In the genomic region with DNA sequence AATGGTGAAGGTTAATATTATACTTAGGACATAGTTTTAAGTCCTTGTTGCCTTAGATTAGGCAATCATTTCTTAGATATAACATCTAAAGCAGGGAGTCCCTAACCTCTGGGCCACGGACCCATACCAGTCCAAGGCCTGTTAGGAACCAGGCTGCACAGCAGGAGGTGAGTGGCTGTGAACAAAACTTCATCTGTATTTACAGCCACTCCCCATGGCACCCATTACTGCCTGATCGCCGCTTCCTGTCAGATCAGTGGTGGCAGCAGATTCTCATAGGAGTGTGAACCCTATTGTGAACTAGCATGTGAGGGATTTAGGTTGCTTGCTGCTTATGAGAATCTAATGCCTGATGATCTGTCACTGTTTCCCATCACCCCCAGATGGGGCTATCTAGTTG, we compare ENCODE assay signal across 30 cellular contexts.
"Had no signal": no experiment of that assay in that cellular context is flagged by ENCODE, and none has a peak within 500 bp of the region (broad histone marks: within the 10 kb centered on the region; RNA-seq: fewer than 3 reads in every experiment).

No MANE protein-coding gene starts in this region.

- H3K27me3 Mint-ChIP-seq: activated CD4-positive, alpha-beta memory T cell treated with anti-CD3 and anti-CD28 coated beads for 36 hours; activated naive CD4-positive, alpha-beta T cell treated with anti-CD3 and anti-CD28 coated beads, Interleukin-2, amount 50 U/mL, for 24 hours; activated naive CD8-positive, alpha-beta T cell treated with anti-CD3 and anti-CD28 coated beads for 36 hours had no signal

- H3K36me3 Mint-ChIP-seq: activated CD4-positive, alpha-beta memory T cell treated with anti-CD3 and anti-CD28 coated beads for 36 hours; activated CD8-positive, alpha-beta memory T cell treated with anti-CD3 and anti-CD28 coated beads, Interleukin-2, amount 10 ng/mL, durations not matched to agents 7 days and 5 days; activated naive CD4-positive, alpha-beta T cell treated with anti-CD3 and anti-CD28 coated beads, Interleukin-2, amount 50 U/mL, for 24 hours; activated naive CD8-positive, alpha-beta T cell treated with anti-CD3 and anti-CD28 coated beads for 36 hours had no signal

- H3K9me3 Mint-ChIP-seq: activated CD4-positive, alpha-beta T cell treated with anti-CD3 and anti-CD28 coated beads, Interleukin-2, amount 10 ng/mL, durations not matched to agents 24 days and 14 days; activated T-helper 1 cell treated with anti-CD3 and anti-CD28 coated beads, Interleukin-12 subunit alpha, Interleukin-12 subunit beta, Interleukin-2, Interleukin-4 antibody, amounts not matched to agents 30 ng/mL and 10 ng/mL and 1 ng/mL, durations not matched to agents 14 hours and 24 hours and 36 hours; activated T-helper 2 cell treated with anti-CD3 and anti-CD28 coated beads, Interferon-gamma antibody, Interleukin-2, Interleukin-4, amounts not matched to agents 10 μg/mL and 5 μg/mL and 100 μg/mL, durations not matched to agents 14 hours and 24 hours and 36 hours had no signal

- H3K4me3 Mint-ChIP-seq: activated CD4-positive, alpha-beta memory T cell treated with anti-CD3 and anti-CD28 coated beads for 36 hours; activated CD4-positive, alpha-beta T cell treated with anti-CD3 and anti-CD28 coated beads for 36 hours; activated CD4-positive, alpha-beta T cell treated with anti-CD3 and anti-CD28 coated beads, Interleukin-2, amount 10 ng/mL, durations not matched to agents 24 days and 14 days; activated CD8-positive, alpha-beta memory T cell treated with anti-CD3 and anti-CD28 coated beads, Interleukin-2, amount 10 ng/mL, durations not matched to agents 7 days and 5 days; activated CD8-positive, alpha-beta T cell treated with anti-CD3 and anti-CD28 coated beads, Interleukin-2, amount 10 ng/mL, durations not matched to agents 7 days and 5 days; activated naive CD4-positive, alpha-beta T cell treated with anti-CD3 and anti-CD28 coated beads for 36 hours; activated naive CD4-positive, alpha-beta T cell treated with anti-CD3 and anti-CD28 coated beads, Interleukin-2, amount 50 U/mL, for 24 hours; activated naive CD8-positive, alpha-beta T cell treated with anti-CD3 and anti-CD28 coated beads for 36 hours; activated naive CD8-positive, alpha-beta T cell treated with anti-CD3 and anti-CD28 coated beads, Interleukin-2, amount 50 U/mL, for 24 hours; activated T-helper 1 cell treated with anti-CD3 and anti-CD28 coated beads, Interleukin-12 subunit alpha, Interleukin-12 subunit beta, Interleukin-2, Interleukin-4 antibody, amounts not matched to agents 30 ng/mL and 10 ng/mL and 1 ng/mL, durations not matched to agents 14 hours and 24 hours and 36 hours had no signal

- DNase-seq: activated CD4-positive, alpha-beta memory T cell treated with anti-CD3 and anti-CD28 coated beads for 36 hours; activated CD4-positive, alpha-beta T cell treated with anti-CD3 and anti-CD28 coated beads for 36 hours; activated CD4-positive, alpha-beta T cell treated with anti-CD3 and anti-CD28 coated beads, Interleukin-2, amount 10 ng/mL, durations not matched to agents 24 days and 14 days; activated CD4-positive, CD25-positive, alpha-beta regulatory T cell; activated CD4-positive, CD25-positive, alpha-beta regulatory T cell treated with anti-CD3 and anti-CD28 coated beads, Interleukin-2, amount 50 U/mL, for 72 hours; activated CD8-positive, alpha-beta memory T cell treated with anti-CD3 and anti-CD28 coated beads, Interleukin-2, amount 10 ng/mL, durations not matched to agents 7 days and 5 days; activated CD8-positive, alpha-beta memory T cell treated with anti-CD3 and anti-CD28 coated beads, Interleukin-2, amount 50 U/mL, for 4 hours; activated CD8-positive, alpha-beta T cell treated with anti-CD3 and anti-CD28 coated beads, Interleukin-2, amount 10 ng/mL, durations not matched to agents 7 days and 5 days; activated effector memory CD4-positive, alpha-beta T cell treated with anti-CD3 and anti-CD28 coated beads, Interleukin-2, amount 50 U/mL, for 16 hours; activated naive CD4-positive, alpha-beta T cell treated with anti-CD3 and anti-CD28 coated beads for 36 hours; activated naive CD8-positive, alpha-beta T cell treated with anti-CD3 and anti-CD28 coated beads for 36 hours; activated naive CD8-positive, alpha-beta T cell treated with anti-CD3 and anti-CD28 coated beads, Interleukin-2, amount 50 U/mL, for 24 hours; activated T-cell treated with anti-CD3 and anti-CD28 coated beads, Interleukin-2, amount 50 U/mL, for 1 hour; activated T-cell treated with anti-CD3 and anti-CD28 coated beads, Interleukin-2, amount 50 U/mL, for 48 hours; adrenal gland; amygdala; aorta; body of pancreas; central memory CD4-positive, alpha-beta T cell; cerebellar nuclear complex; colonic mucosa; effector CD8-positive, alpha-beta T cell; foreskin melanocyte; heart right ventricle; T-helper 2 cell had no signal

- H3K27ac ChIP-seq: adrenal gland, body of pancreas, colonic mucosa, esophagus muscularis mucosa, gastroesophageal sphincter, heart right ventricle had no signal

- H3K27me3 ChIP-seq: adrenal gland, body of pancreas, colonic mucosa, esophagus muscularis mucosa, heart right ventricle had no signal

- H3K4me1 ChIP-seq: adrenal gland, body of pancreas, colonic mucosa had no signal

- H3K4me1 Mint-ChIP-seq: activated CD4-positive, alpha-beta T cell treated with anti-CD3 and anti-CD28 coated beads for 36 hours; activated CD4-positive, alpha-beta T cell treated with anti-CD3 and anti-CD28 coated beads, Interleukin-2, amount 10 ng/mL, durations not matched to agents 24 days and 14 days; activated CD8-positive, alpha-beta memory T cell treated with anti-CD3 and anti-CD28 coated beads, Interleukin-2, amount 10 ng/mL, durations not matched to agents 7 days and 5 days; activated naive CD4-positive, alpha-beta T cell treated with anti-CD3 and anti-CD28 coated beads, Interleukin-2, amount 50 U/mL, for 24 hours; activated naive CD8-positive, alpha-beta T cell treated with anti-CD3 and anti-CD28 coated beads, Interleukin-2, amount 50 U/mL, for 24 hours had no signal

- H3K4me3 ChIP-seq: adrenal gland, body of pancreas, colonic mucosa, esophagus muscularis mucosa, gastroesophageal sphincter, heart right ventricle had no signal

- H3K36me3 ChIP-seq: adrenal gland, colonic mucosa, esophagus muscularis mucosa, gastroesophageal sphincter, heart right ventricle had no signal

- ATAC-seq: activated CD4-positive, alpha-beta T cell treated with anti-CD3 and anti-CD28 coated beads for 36 hours; activated CD8-positive, alpha-beta memory T cell treated with anti-CD3 and anti-CD28 coated beads, Interleukin-2, amount 10 ng/mL, durations not matched to agents 7 days and 5 days; activated CD8-positive, alpha-beta T cell treated with anti-CD3 and anti-CD28 coated beads, Interleukin-2, amount 10 ng/mL, durations not matched to agents 7 days and 5 days; activated naive CD8-positive, alpha-beta T cell treated with anti-CD3 and anti-CD28 coated beads, Interleukin-2, amount 50 U/mL, for 24 hours; body of pancreas; gastroesophageal sphincter; heart right ventricle had no signal

- H3K27ac Mint-ChIP-seq: activated CD4-positive, alpha-beta memory T cell treated with anti-CD3 and anti-CD28 coated beads for 36 hours; activated CD4-positive, alpha-beta T cell treated with anti-CD3 and anti-CD28 coated beads for 36 hours; activated CD4-positive, alpha-beta T cell treated with anti-CD3 and anti-CD28 coated beads, Interleukin-2, amount 10 ng/mL, durations not matched to agents 24 days and 14 days; activated CD8-positive, alpha-beta memory T cell treated with anti-CD3 and anti-CD28 coated beads, Interleukin-2, amount 10 ng/mL, durations not matched to agents 7 days and 5 days; activated CD8-positive, alpha-beta T cell treated with anti-CD3 and anti-CD28 coated beads, Interleukin-2, amount 10 ng/mL, durations not matched to agents 7 days and 5 days; activated naive CD4-positive, alpha-beta T cell treated with anti-CD3 and anti-CD28 coated beads for 36 hours; activated naive CD4-positive, alpha-beta T cell treated with anti-CD3 and anti-CD28 coated beads, Interleukin-2, amount 50 U/mL, for 24 hours; activated naive CD8-positive, alpha-beta T cell treated with anti-CD3 and anti-CD28 coated beads for 36 hours; activated naive CD8-positive, alpha-beta T cell treated with anti-CD3 and anti-CD28 coated beads, Interleukin-2, amount 50 U/mL, for 24 hours; activated T-helper 1 cell treated with anti-CD3 and anti-CD28 coated beads, Interleukin-12 subunit alpha, Interleukin-12 subunit beta, Interleukin-2, Interleukin-4 antibody, amounts not matched to agents 30 ng/mL and 10 ng/mL and 1 ng/mL, durations not matched to agents 14 hours and 24 hours and 36 hours; activated T-helper 2 cell treated with anti-CD3 and anti-CD28 coated beads, Interferon-gamma antibody, Interleukin-2, Interleukin-4, amounts not matched to agents 10 μg/mL and 5 μg/mL and 100 μg/mL, durations not matched to agents 14 hours and 24 hours and 36 hours had no signal

- H3K9me3 ChIP-seq: adrenal gland, body of pancreas, colonic mucosa, esophagus muscularis mucosa, gastroesophageal sphincter had no signal
